Comparison of ENCODE assay signal across 7 cellular contexts in genomic region chr1:151147132-151147503, GRCh38. TPM values are rescaled to one million over a fixed set of nuclear protein-coding genes. Genes with fewer than 3 reads are reported as not detected.
DNase-seq lines count a peak whose midpoint lies in the region; TF ChIP-seq lines count a peak whose summit lies in the region.
"Had no signal": no experiment of that assay in that cellular context is flagged by ENCODE, and none has a peak within 500 bp of the region (broad histone marks: within the 10 kb centered on the region; RNA-seq: fewer than 3 reads in every experiment).

No MANE protein-coding gene starts in this region.

- peaks cover 16% of the 10 kb centered on the region for H3K27me3 ChIP-seq in HL-60 (ENCODE audit: insufficient read depth, poor library complexity, severe bottlenecking)
- peaks cover 32% of the 10 kb centered on the region for H3K27me3 ChIP-seq in neural progenitor cell

- DNase-seq in HL-60 (ENCODE audit: low read depth in 1 of 2, low spot score in 1 of 2) (no peak), cardiac fibroblast (ENCODE audit: low read depth in 2 of 2) (peak; percentile 54 to 57), neural progenitor cell (ENCODE audit: low spot score) (no peak), activated gamma-delta T cell (lab: John Stamatoyannopoulos, UW) (no peak)
- no peak for DNase-seq in activated CD4-positive, alpha-beta T cell treated with anti-CD3 and anti-CD28 coated beads for 48 hours
- no peak for DNase-seq in activated CD4-positive, CD25-positive, alpha-beta regulatory T cell (lab: John Stamatoyannopoulos, UW)

- peak overlapping the region; percentile 66 for H2AFZ ChIP-seq in neural progenitor cell (replicated peaks)

- H3K27me3 Mint-ChIP-seq in neural progenitor cell (ENCODE audit: insufficient read depth, low read depth), result peaks cover 16% of the 10 kb centered on the region

- H3K9me3 Mint-ChIP-seq in neural progenitor cell, result no peaks in the 10 kb centered on the region

- H3K9me3 ChIP-seq in neural progenitor cell (ENCODE audit: low read depth), result no peaks in the 10 kb centered on the region

- H3F3A ChIP-seq in neural progenitor cell (ENCODE audit: low read depth), result peaks cover 27% of the 10 kb centered on the region

- peaks cover 10% of the 10 kb centered on the region for H3K36me3 Mint-ChIP-seq in neural progenitor cell

- TF ChIP-seq CTCF in HL-60 (IDR thresholded peaks at IDR 0.05; ENCODE audit: insufficient read depth, low read length) (no peak), cardiac fibroblast (IDR thresholded peaks at IDR 0.05; ENCODE audit: low read depth, low read length) (no peak), neural progenitor cell (IDR thresholded peaks at IDR 0.05) (no peak)

- H3K4me1 Mint-ChIP-seq in neural progenitor cell, result peaks cover 38% of the 10 kb centered on the region

- H3K4me3 Mint-ChIP-seq in neural progenitor cell, result peak overlapping the region; percentile 91

- H3K27ac ChIP-seq in HL-60 (replicated peaks) (no peak overlapping the region), neural progenitor cell (no peak overlapping the region)

- peaks cover 30% of the 10 kb centered on the region for H3K4me1 ChIP-seq in neural progenitor cell

- no peak overlapping the region for H3K9ac ChIP-seq in neural progenitor cell

- H3K36me3 ChIP-seq in neural progenitor cell, result no peaks in the 10 kb centered on the region

- H3K4me3 ChIP-seq in HL-60 (replicated peaks; ENCODE audit: insufficient read depth, low read length) (peak overlapping the region; percentile 71), cardiac fibroblast (replicated peaks in 1 of 2; ENCODE audit: low read depth in 2 of 2, low read length in 2 of 2) (peak overlapping the region; percentile 44 to 73), neural progenitor cell (peak overlapping the region; percentile 91)

- H3K4me2 ChIP-seq in neural progenitor cell, result peak overlapping the region; percentile 91

- peaks cover 26% of the 10 kb centered on the region for H4K20me1 ChIP-seq in neural progenitor cell (ENCODE audit: low read depth)

- no peak overlapping the region for H3K27ac Mint-ChIP-seq in neural progenitor cell

- no peaks in the 10 kb centered on the region for H3K79me2 ChIP-seq in neural progenitor cell (ENCODE audit: low read depth)

RNA-seq across cellular contexts. Expression of gene SEMA6C, which starts 0.7 kb away (rescaled TPM):
- total RNA-seq in neural progenitor cell (ENCODE audit: low replicate concordance), result 5.6 and 12.1 TPM in 2 replicates

RNA-seq across cellular contexts. Expression of gene TNFAIP8L2, which starts 9.3 kb away (rescaled TPM):
- total RNA-seq in neural progenitor cell (ENCODE audit: low replicate concordance), result not detected in 2 replicates

RNA-seq across cellular contexts. Expression of gene LYSMD1, which starts 18.6 kb away (rescaled TPM):
- total RNA-seq in neural progenitor cell (ENCODE audit: low replicate concordance), result 15.5 and 18.9 TPM in 2 replicates

RNA-seq across cellular contexts. Expression of gene SCNM1, which starts 18.8 kb away (rescaled TPM):
- 22.0 and 25.3 TPM in 2 replicates for total RNA-seq in neural progenitor cell (ENCODE audit: low replicate concordance)

RNA-seq across cellular contexts. Expression of gene TMOD4, which starts 28.7 kb away (rescaled TPM):
- not detected in 2 replicates for total RNA-seq in neural progenitor cell (ENCODE audit: low replicate concordance)
- total RNA-seq: subcutaneous adipose tissue had no signal

Comparison
In these comparisons a context has a peak if more than half of its experiments do, and no peak if none do; other contexts are left out.
1. DNase-seq: peak in cardiac fibroblast (2 of 2); none in HL-60 (0 of 2), neural progenitor cell (single experiment), activated CD4-positive, alpha-beta T cell treated with anti-CD3 and anti-CD28 coated beads for 48 hours (single experiment), activated CD4-positive, CD25-positive, alpha-beta regulatory T cell (0 of 4) and activated gamma-delta T cell (single experiment).
2. Peak in every context shown above with its lines, with median percentiles within 50 percentile points of each other: H3K4me3 ChIP-seq.